In the genomic region with DNA sequence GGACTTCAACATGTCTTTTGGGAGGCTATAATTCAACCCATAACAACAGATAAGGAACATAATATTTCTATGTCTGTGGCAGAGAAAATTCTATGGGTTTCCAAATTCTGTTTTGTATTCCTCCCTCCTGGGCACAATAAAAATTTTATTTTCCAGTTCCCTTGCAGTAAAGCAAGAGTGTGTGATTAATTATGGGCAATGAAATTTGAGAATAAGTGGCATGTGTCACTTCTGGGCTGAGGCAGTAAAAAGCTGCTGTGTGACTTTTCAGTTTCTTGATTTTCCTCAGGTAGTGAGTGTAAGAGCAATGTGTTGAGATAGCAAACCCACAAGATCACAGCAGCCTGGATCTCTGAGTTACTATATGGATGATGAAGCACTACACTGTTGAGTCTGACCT, we compare ENCODE assay signal across 7 cellular contexts.
"Had no signal": no experiment of that assay in that cellular context is flagged by ENCODE, and none has a peak within 500 bp of the region (broad histone marks: within the 10 kb centered on the region; RNA-seq: fewer than 3 reads in every experiment).

No MANE protein-coding gene starts in this region.

- DNase-seq: IMR-90, KBM-7, KG1 had no signal

- H3K4me3 ChIP-seq: K562 had no signal

- H3K27ac ChIP-seq: HL-60, KMS-11 had no signal

- ATAC-seq: HepG2, K562 had no signal
